Comparison of ENCODE assay signal across 11 cellular contexts in genomic region chrX:26851981-26852380, GRCh38.
DNase-seq lines count a peak whose midpoint lies in the region; ATAC-seq and TF ChIP-seq lines count a peak whose summit lies in the region.
"Had no signal": no experiment of that assay in that cellular context is flagged by ENCODE, and none has a peak within 500 bp of the region (broad histone marks: within the 10 kb centered on the region; RNA-seq: fewer than 3 reads in every experiment).

No MANE protein-coding gene starts in this region.

- H3K56ac ChIP-seq in mesendoderm (ENCODE audit: low read length): no peak overlapping the region

- no peaks in the 10 kb centered on the region for H3K9me3 ChIP-seq in mammary epithelial cell (replicated peaks; ENCODE audit: insufficient read depth, low read length)

- H2BK120ac ChIP-seq in mesendoderm (ENCODE audit: low read depth, low read length): no peak overlapping the region

- H3K4me1 ChIP-seq in mammary epithelial cell (ENCODE audit: insufficient read depth, low read length) (no peaks in the 10 kb centered on the region), mesendoderm (ENCODE audit: control insufficient read depth, low read depth, low read length) (no peaks in the 10 kb centered on the region)
- H3K4me1 ChIP-seq: parathyroid adenoma had no signal

- H3K27ac ChIP-seq in mammary epithelial cell (ENCODE audit: insufficient read depth, low read depth, low read length) (no peak overlapping the region), mesendoderm (ENCODE audit: low read depth, low read length) (no peak overlapping the region)
- H3K27ac ChIP-seq: parathyroid adenoma had no signal

- no peak overlapping the region for H2AK5ac ChIP-seq in mesendoderm (ENCODE audit: low read length)

- H3K36me3 ChIP-seq in mammary epithelial cell (ENCODE audit: insufficient read depth, low read length) (no peaks in the 10 kb centered on the region), mesendoderm (ENCODE audit: control insufficient read depth, insufficient read depth, low read length) (no peaks in the 10 kb centered on the region)

- no peak for ATAC-seq in GM19351 (IDR thresholded peaks at IDR 0.05; ENCODE audit: unreplicated experiment)
- no peak for ATAC-seq in HG03457 (IDR thresholded peaks at IDR 0.05; ENCODE audit: unreplicated experiment)

- DNase-seq in GM13976 (ENCODE audit: low spot score) (no peak), NCI-H2081 treated with DMSO at 0.1 percent for 48 hours (lab: John Stamatoyannopoulos, UW) (peak; percentile 21), mammary epithelial cell (peak; percentile 10), mesendoderm (peak; percentile 50), T-helper 9 cell (no peak), NCI-H146 (lab: John Stamatoyannopoulos, UW) (no peak)
- DNase-seq: activated CD4-positive, alpha-beta T cell treated with anti-CD3 and anti-CD28 coated beads for 48 hours; amygdala had no signal

- BruUV-seq in mammary epithelial cell (replicated peaks; lab: Mats Ljungman, UMichigan): no TSS peak

- H4K5ac ChIP-seq in mesendoderm (ENCODE audit: low read length): no peak overlapping the region

- no peaks in the 10 kb centered on the region for H3K79me2 ChIP-seq in mammary epithelial cell (ENCODE audit: insufficient read depth, low read length)
- H3K79me2 ChIP-seq in mesendoderm (ENCODE audit: control insufficient read depth, insufficient read depth, low read length): no peaks in the 10 kb centered on the region
- H3K79me2 ChIP-seq: parathyroid adenoma had no signal

- no peak overlapping the region for H2BK5ac ChIP-seq in mesendoderm (ENCODE audit: low read length)

- no peak overlapping the region for H3K18ac ChIP-seq in mesendoderm (ENCODE audit: low read length)

- in situ Hi-C loops in GM13976 (cut with MboI; ENCODE audit: low sequenced_read_pairs, unreplicated experiment): no loop called here
- in situ Hi-C loops in mammary epithelial cell (cut with MboI; ENCODE audit: low sequenced_read_pairs in 2 of 2): loop anchor here (10.0 kb wide), 2 partner anchors 333 to 343 kb away; no protein-coding TSS in a partner anchor

- TF ChIP-seq CTCF in GM13976 (IDR thresholded peaks at IDR 0.05; ENCODE audit: borderline replicate concordance, control extremely low read depth, extremely low read depth, insufficient read depth, missing control alignments): peak; percentile 7
- TF ChIP-seq CTCF in mammary epithelial cell (conservative IDR thresholded peaks at IDR 0.05 in 1 of 2, IDR thresholded peaks at IDR 0.05 in 1 of 2; ENCODE audit: extremely low read depth in 1 of 2, insufficient read depth in 1 of 2, low read depth in 1 of 2, low read length in 2 of 2): peak; percentile 16 to 61

- intact Hi-C loops in mammary epithelial cell (cut with micrococcal nuclease): loop anchor here (1.0 kb wide), 2 partner anchors 66 to 334 kb away; no protein-coding TSS in a partner anchor

- H4K8ac ChIP-seq in mesendoderm (ENCODE audit: low read depth, low read length): no peak overlapping the region

- dilution Hi-C loops in mammary epithelial cell (cut with HindIII; ENCODE audit: low sequenced_read_pairs): no loop called here

- no peak overlapping the region for H2BK15ac ChIP-seq in mesendoderm (replicated peaks; ENCODE audit: low read depth)

- no peak overlapping the region for H2AFZ ChIP-seq in mammary epithelial cell (ENCODE audit: low read depth, low read length)
- H2AFZ ChIP-seq: parathyroid adenoma had no signal

- CTCF ChIA-PET in mammary epithelial cell (lab: Charles Lee; ENCODE audit: low non-redundant PET): no interaction called here

- no peak overlapping the region for H3K23ac ChIP-seq in mesendoderm (ENCODE audit: low read length)

- H3K4me2 ChIP-seq in mammary epithelial cell (ENCODE audit: insufficient read depth, low read depth, low read length) (no peak overlapping the region), mesendoderm (ENCODE audit: low read length) (no peak overlapping the region)

- WGBS in mammary epithelial cell (ENCODE audit: low coverage, missing lambda C conversion rate): 0% methylated on average over 1 of the region's 1 CpG
- no CpG with 5 or more reads among the region's 1 CpG for WGBS in mesendoderm (ENCODE audit: extremely low coverage, insufficient coverage, low lambda C conversion rate)

- H3K4me3 ChIP-seq in mammary epithelial cell (replicated peaks in 1 of 3; ENCODE audit: insufficient read depth in 1 of 3, low read depth in 2 of 3, low read length in 3 of 3) (no peak overlapping the region), mesendoderm (ENCODE audit: low read length) (no peak overlapping the region)

- peaks cover 2% of the 10 kb centered on the region for H3K27me3 ChIP-seq in mammary epithelial cell (ENCODE audit: insufficient read depth, low read length)
- no peaks in the 10 kb centered on the region for H3K27me3 ChIP-seq in mesendoderm (ENCODE audit: insufficient read depth, low read length, poor library complexity)

- no peak overlapping the region for H3K4ac ChIP-seq in mesendoderm (ENCODE audit: low read depth, low read length)

- no peaks in the 10 kb centered on the region for H4K20me1 ChIP-seq in mammary epithelial cell (ENCODE audit: insufficient read depth, low read length)

- H3K79me1 ChIP-seq in mesendoderm (ENCODE audit: low read length): no peaks in the 10 kb centered on the region

- no peak overlapping the region for H3K9ac ChIP-seq in mammary epithelial cell (ENCODE audit: insufficient read depth, low read length)
- H3K9ac ChIP-seq in mesendoderm (ENCODE audit: low read length): no peak overlapping the region
- H3K9ac ChIP-seq: parathyroid adenoma had no signal

Comparison
In these comparisons a context has a peak if more than half of its experiments do, and no peak if none do; other contexts are left out.
1. DNase-seq: peak in NCI-H2081 treated with DMSO at 0.1 percent for 48 hours (single experiment), mammary epithelial cell (single experiment) and mesendoderm (single experiment); none in GM13976 (single experiment), T-helper 9 cell (single experiment) and NCI-H146 (single experiment).